Comparison of ENCODE assay signal across 8 cellular contexts in genomic region chr9:97923529-97924108, GRCh38. TPM values are rescaled to one million over a fixed set of nuclear protein-coding genes. Genes with fewer than 3 reads are reported as not detected.
DNase-seq lines count a peak whose midpoint lies in the region; ATAC-seq and TF ChIP-seq lines count a peak whose summit lies in the region.

No MANE protein-coding gene starts in this region.

- H3K36me3 Mint-ChIP-seq in activated B cell treated with CpG ODN at 0.5 μM for 24 hours (ENCODE audit: low read depth): peaks cover 19% of the 10 kb centered on the region

- POLR2A ChIA-PET in activated B cell treated with CpG ODN at 0.5 μM for 24 hours (lab: Charles Lee): interaction anchor here (0.6 to 5.1 kb wide), 10 partner anchors 31 to 512 kb away, joined by 3 to 94 read pairs (median 6); partner anchors contain the start of genes ANP32B, NANS, TBC1D2 and TDRD7

- peaks cover 2% of the 10 kb centered on the region for H3K27me3 Mint-ChIP-seq in activated B cell treated with CpG ODN at 0.5 μM for 24 hours

- DNase-seq in GDM1 (lab: John Stamatoyannopoulos, UW): peak; percentile 38
- peak; percentile 85 for DNase-seq in NCI-H2227 treated with DMSO at 0.1 percent for 48 hours (lab: John Stamatoyannopoulos, UW)
- peak; percentile 25 for DNase-seq in activated B cell treated with CpG ODN at 0.5 μM for 24 hours
- peak; percentile 76 for DNase-seq in cerebellum (ENCODE audit: low spot score)
- DNase-seq in left lung: peak in 1 of 2 donors; percentile 73
- DNase-seq in stimulated activated CD4-positive, alpha-beta T cell treated with anti-CD3 and anti-CD28 coated beads, Interleukin-4, amount 100 ng/mL, for 1 hour: peak; percentile 72

- peaks cover 56% of the 10 kb centered on the region for H3K4me1 Mint-ChIP-seq in activated B cell treated with CpG ODN at 0.5 μM for 24 hours

- no peaks in the 10 kb centered on the region for H3K9me3 Mint-ChIP-seq in activated B cell treated with CpG ODN at 0.5 μM for 24 hours

- CTCF ChIA-PET in activated B cell treated with CpG ODN at 0.5 μM for 24 hours (lab: Charles Lee): interaction anchor here (1.0 to 4.3 kb wide), 25 partner anchors 12 to 852 kb away, joined by 3 to 49 read pairs (median 5); partner anchors contain the start of genes ANP32B, TBC1D2 and TRIM14

- H3K4me1 ChIP-seq in left lung: peaks cover 14 to 51% of the 10 kb centered on the region in 2 donors

- H3K27ac ChIP-seq in left lung: peak overlapping the region; percentile 99 to 100

- H3K9me3 ChIP-seq in left lung: no peaks in the 10 kb centered on the region

- H3K36me3 ChIP-seq in left lung: no peaks in the 10 kb centered on the region

- H3K27ac Mint-ChIP-seq in activated B cell treated with CpG ODN at 0.5 μM for 24 hours: peak overlapping the region; percentile 95

- peak; percentile 98 for TF ChIP-seq CTCF in activated B cell treated with CpG ODN at 0.5 μM for 24 hours (IDR thresholded peaks at IDR 0.05)
- TF ChIP-seq CTCF in left lung (IDR thresholded peaks at IDR 0.05): peak; percentile 66 to 72

- intact Hi-C loops in activated B cell treated with CpG ODN at 0.5 μM for 24 hours (cut with micrococcal nuclease) (loop anchor here (1.0 to 5.0 kb wide), 14 partner anchors 31 to 1899 kb away; partner anchors contain the start of genes ANKS6, NR4A3, TDRD7 and TRIM14), left lung (cut with DNase I) (loop anchor here in 1 of 2 donors (5.0 kb wide), 1 partner anchor 109 kb away; no protein-coding TSS in a partner anchor)

- H3K4me3 ChIP-seq in left lung: peak overlapping the region in 1 of 2 donors; percentile 60

- peaks cover 5 to 7% of the 10 kb centered on the region in 2 donors for H3K27me3 ChIP-seq in left lung

- ATAC-seq in HG03095 (IDR thresholded peaks at IDR 0.05; ENCODE audit: unreplicated experiment): peak; percentile 36
- peak; percentile 25 for ATAC-seq in activated B cell treated with CpG ODN at 0.5 μM for 24 hours (ENCODE audit: low read depth)
- peak; percentile 70 for ATAC-seq in left lung
- no peak for ATAC-seq in GM19324 (IDR thresholded peaks at IDR 0.05; ENCODE audit: low FRiP score, unreplicated experiment)

- H3K4me3 Mint-ChIP-seq in activated B cell treated with CpG ODN at 0.5 μM for 24 hours: peak overlapping the region; percentile 85

RNA-seq across cellular contexts. Expression of gene TRMO, which starts 1.3 kb away (rescaled TPM):
- total RNA-seq in activated B cell treated with CpG ODN at 0.5 μM for 24 hours: 25.3 and 32.4 TPM in 2 replicates
- 17.0 TPM for total RNA-seq in cerebellum
- 10 to 100 TPM; 13.6 to 16.5 TPM for total RNA-seq in left lung

RNA-seq across cellular contexts. Expression of gene HEMGN, which starts 14.4 kb away (rescaled TPM):
- 0.11 TPM in 1 of 2 replicates, not detected in the other for total RNA-seq in activated B cell treated with CpG ODN at 0.5 μM for 24 hours
- total RNA-seq in cerebellum: 2.7 TPM
- under 1 TPM; 0.15 to 0.16 TPM for total RNA-seq in left lung

RNA-seq across cellular contexts. Expression of gene ANP32B, which starts 59.5 kb away (rescaled TPM):
- total RNA-seq in activated B cell treated with CpG ODN at 0.5 μM for 24 hours (162 and 173 TPM in 2 replicates), cerebellum (7.8 TPM), left lung (100 to 1,000 TPM in 1 of 2 donors, 10 to 100 TPM in 1; 84.9 to 108 TPM)
